ENCODE assay signal across 12 cellular contexts in genomic region chr22:23138584-23139469, GRCh38. TPM values are rescaled to one million over a fixed set of nuclear protein-coding genes. Genes with fewer than 3 reads are reported as not detected.
DNase-seq lines count a peak whose midpoint lies in the region; ATAC-seq and TF ChIP-seq lines count a peak whose summit lies in the region.
"Had no signal": no experiment of that assay in that cellular context is flagged by ENCODE, and none has a peak within 500 bp of the region (broad histone marks: within the 10 kb centered on the region; RNA-seq: fewer than 3 reads in every experiment).

No MANE protein-coding gene starts in this region.

- no peak overlapping the region for H2AFZ ChIP-seq in Karpas-422 (ENCODE audit: low read length)
- no peak overlapping the region for H2AFZ ChIP-seq in smooth muscle cell (ENCODE audit: low read depth)

- H3K27ac ChIP-seq in Karpas-422 (ENCODE audit: low read length) (peak overlapping the region; percentile 93), neutrophil (peak overlapping the region; percentile 89), smooth muscle cell (ENCODE audit: low read depth) (no peak overlapping the region), stomach (peak overlapping the region in 2 of 5 donors; percentile 50 to 68)
- H3K27ac ChIP-seq: tibial artery had no signal

- intact Hi-C loops in stomach (cut with DNase I; ENCODE audit: low total_unique reads) (loop anchor here (10.0 kb wide), 1 partner anchor 284 kb away; no protein-coding TSS in a partner anchor), left colon (cut with DNase I, micrococcal nuclease) (no loop called here)

- no peak for TF ChIP-seq CTCF in neutrophil (IDR thresholded peaks at IDR 0.05)
- TF ChIP-seq CTCF in smooth muscle cell (IDR thresholded peaks at IDR 0.05; ENCODE audit: borderline replicate concordance, insufficient read depth, poor library complexity, severe bottlenecking), result no peak
- no peak for TF ChIP-seq CTCF in stomach (IDR thresholded peaks at IDR 0.05)

- H3K9me3 ChIP-seq in Karpas-422 (ENCODE audit: low read length) (no peaks in the 10 kb centered on the region), neutrophil (no peaks in the 10 kb centered on the region), smooth muscle cell (replicated peaks; ENCODE audit: low read depth) (no peaks in the 10 kb centered on the region), stomach (no peaks in the 10 kb centered on the region)
- H3K9me3 ChIP-seq: tibial artery had no signal

- H3K4me2 ChIP-seq in Karpas-422 (ENCODE audit: low read depth, low read length, poor library complexity, severe bottlenecking), result peak overlapping the region; percentile 63
- H3K4me2 ChIP-seq in smooth muscle cell, result no peak overlapping the region

- H3K4me3 Mint-ChIP-seq in activated naive CD8-positive, alpha-beta T cell treated with anti-CD3 and anti-CD28 coated beads for 36 hours, result no peak overlapping the region

- H3K36me3 ChIP-seq in Karpas-422 (ENCODE audit: insufficient read depth, low read length), result no peaks in the 10 kb centered on the region
- H3K36me3 ChIP-seq in neutrophil, result no peaks in the 10 kb centered on the region
- H3K36me3 ChIP-seq in smooth muscle cell (ENCODE audit: low read depth), result no peaks in the 10 kb centered on the region
- H3K36me3 ChIP-seq in stomach, result no peaks in the 10 kb centered on the region
- H3K36me3 ChIP-seq: tibial artery had no signal

- H3K9ac ChIP-seq in Karpas-422 (ENCODE audit: low read length) (peak overlapping the region; percentile 67), smooth muscle cell (ENCODE audit: low read depth) (no peak overlapping the region)

- no peak for TF ChIP-seq POLR2A in stomach (IDR thresholded peaks at IDR 0.05)

- peak overlapping the region; percentile 94 for H3K27ac Mint-ChIP-seq in activated naive CD8-positive, alpha-beta T cell treated with anti-CD3 and anti-CD28 coated beads for 36 hours

- H4K20me1 ChIP-seq in Karpas-422 (ENCODE audit: insufficient read depth, low read depth, low read length), result no peaks in the 10 kb centered on the region
- H4K20me1 ChIP-seq in smooth muscle cell (ENCODE audit: low read depth), result no peaks in the 10 kb centered on the region

- peaks cover 45% of the 10 kb centered on the region for H3K4me1 Mint-ChIP-seq in activated naive CD8-positive, alpha-beta T cell treated with anti-CD3 and anti-CD28 coated beads for 36 hours

- no peaks in the 10 kb centered on the region for H3F3A ChIP-seq in smooth muscle cell (ENCODE audit: low read depth)

- H3K4me1 ChIP-seq in Karpas-422 (ENCODE audit: low read length) (peaks cover 73% of the 10 kb centered on the region), neutrophil (ENCODE audit: control insufficient read depth in 1 of 2, insufficient read depth in 1 of 2, low read depth in 1 of 2, low read length in 1 of 2) (peaks cover 39 to 45% of the 10 kb centered on the region in 2 experiments), smooth muscle cell (ENCODE audit: low read depth) (peaks cover 10% of the 10 kb centered on the region), stomach (peaks cover 15 to 32% (median 20%) of the 10 kb centered on the region in 4 donors)

- WGBS in smooth muscle cell (ENCODE audit: low lambda C conversion rate), result 94% methylated on average over 12 of the region's 12 CpGs
- WGBS in stomach, 5 donors, result 89 to 94% (median 93%) methylated on average over 12 of the region's 12 CpGs

- ATAC-seq in left colon, result no peak

- H3K36me3 Mint-ChIP-seq in activated naive CD8-positive, alpha-beta T cell treated with anti-CD3 and anti-CD28 coated beads for 36 hours, result no peaks in the 10 kb centered on the region

- DNase-seq in DMS79 (lab: John Stamatoyannopoulos, UW) (peak; percentile 8), Karpas-422 (peak; percentile 65), smooth muscle cell (lab: John Stamatoyannopoulos, UW; ENCODE audit: unreplicated experiment) (no peak), NCI-H1694 treated with DMSO at 0.1 percent for 48 hours (lab: John Stamatoyannopoulos, UW) (no peak), stomach (no peak), left colon (no peak)
- DNase-seq in activated naive CD8-positive, alpha-beta T cell treated with anti-CD3 and anti-CD28 coated beads for 36 hours, result no peak
- DNase-seq: cerebellar nuclear complex, NCI-H510A treated with DMSO at 0.1 percent for 48 hours, tibial artery had no signal

- H3K9me3 Mint-ChIP-seq in activated naive CD8-positive, alpha-beta T cell treated with anti-CD3 and anti-CD28 coated beads for 36 hours, result no peaks in the 10 kb centered on the region

- no peak for TF ChIP-seq EP300 in stomach (IDR thresholded peaks at IDR 0.05)

- H3K27me3 ChIP-seq in Karpas-422 (ENCODE audit: low read length) (no peaks in the 10 kb centered on the region), neutrophil (no peaks in the 10 kb centered on the region), smooth muscle cell (ENCODE audit: low read depth) (no peaks in the 10 kb centered on the region), stomach (no peaks in the 10 kb centered on the region)
- H3K27me3 ChIP-seq: tibial artery had no signal

- H3K27me3 Mint-ChIP-seq in activated naive CD8-positive, alpha-beta T cell treated with anti-CD3 and anti-CD28 coated beads for 36 hours, result no peaks in the 10 kb centered on the region

- H3K4me3 ChIP-seq in Karpas-422 (ENCODE audit: low read length) (peak overlapping the region; percentile 28; the same call in 1 of the 2 replicates), neutrophil (ENCODE audit: low read depth in 1 of 2, low read length in 1 of 2) (peak overlapping the region; percentile 1 to 33), smooth muscle cell (no peak overlapping the region), stomach (no peak overlapping the region)
- H3K4me3 ChIP-seq: tibial artery had no signal

- no peaks in the 10 kb centered on the region for H3K9me2 ChIP-seq in Karpas-422 (replicated peaks; ENCODE audit: insufficient read depth, low read length)

- H3K79me2 ChIP-seq in Karpas-422 (ENCODE audit: low read length) (no peaks in the 10 kb centered on the region), smooth muscle cell (ENCODE audit: low read depth) (no peaks in the 10 kb centered on the region)

RNA-seq across cellular contexts. Expression of gene RSPH14, which starts 3.0 kb away (rescaled TPM):
- 2.6 and 3.1 TPM in 2 replicates for total RNA-seq in Karpas-422 (2014; rRNA removed; shearing (Covaris generic); ENCODE audit: low replicate concordance)
- total RNA-seq in activated naive CD8-positive, alpha-beta T cell treated with anti-CD3 and anti-CD28 coated beads for 36 hours, result under 1 TPM in 1 of 2 experiments, not detected in 1; 0.48 TPM
- total RNA-seq in smooth muscle cell, result not detected in 2 replicates
- 0.32 and 0.48 TPM in 2 replicates for polyA plus RNA-seq in smooth muscle cell
- total RNA-seq in stomach, result not detected
- 1 to 10 TPM in 1 of 3 donors, not detected in 2; 2.0 TPM for polyA plus RNA-seq in stomach
- under 1 TPM in 1 of 2 donors, not detected in 1; 0.82 TPM for total RNA-seq in left colon
- polyA plus RNA-seq: fibroblast of lung had no signal

RNA-seq across cellular contexts. Expression of gene RAB36, which starts 6.5 kb away (rescaled TPM):
- 4.0 and 10.6 TPM in 2 replicates for total RNA-seq in Karpas-422 (2014; rRNA removed; shearing (Covaris generic); ENCODE audit: low replicate concordance)
- total RNA-seq in activated naive CD8-positive, alpha-beta T cell treated with anti-CD3 and anti-CD28 coated beads for 36 hours, result 1 to 10 TPM in 1 of 2 experiments, under 1 TPM in 1; 0.90 to 1.0 TPM
- total RNA-seq in smooth muscle cell, result 1.1 and 1.9 TPM in 2 replicates
- 2.0 and 4.1 TPM in 2 replicates for polyA plus RNA-seq in smooth muscle cell
- 1 to 10 TPM in 2 of 5 donors, under 1 TPM in 2, not detected in 1; 0.58 to 7.6 (median 1.1) TPM for total RNA-seq in stomach
- polyA plus RNA-seq in stomach, result 1 to 10 TPM; 1.6 to 1.9 (median 1.7) TPM
- total RNA-seq in left colon, result 1 to 10 TPM; 1.1 to 1.2 TPM

RNA-seq across cellular contexts. Expression of gene BCR, which starts 41.5 kb away (rescaled TPM):
- 29.7 and 40.5 TPM in 2 replicates for total RNA-seq in Karpas-422 (2014; rRNA removed; shearing (Covaris generic); ENCODE audit: low replicate concordance)
- total RNA-seq in activated naive CD8-positive, alpha-beta T cell treated with anti-CD3 and anti-CD28 coated beads for 36 hours, result 10 to 100 TPM; 28.3 to 32.0 TPM
- total RNA-seq in smooth muscle cell (11.1 and 15.4 TPM in 2 replicates), stomach (10 to 100 TPM; 12.8 to 80.1 (median 41.5) TPM), left colon (10 to 100 TPM; 55.5 to 57.5 TPM)
- polyA plus RNA-seq in smooth muscle cell (13.4 and 15.0 TPM in 2 replicates), stomach (10 to 100 TPM; 10.4 to 14.7 (median 14.1) TPM)

Comparison
In these comparisons a context has a peak if more than half of its experiments do, and no peak if none do; other contexts are left out.
1. DNase-seq: peak in DMS79 (single experiment) and Karpas-422 (single experiment); none in activated naive CD8-positive, alpha-beta T cell treated with anti-CD3 and anti-CD28 coated beads for 36 hours (single experiment), smooth muscle cell (single experiment), NCI-H1694 treated with DMSO at 0.1 percent for 48 hours (single experiment), stomach (single experiment) and left colon (0 of 2).
2. H3K4me3 ChIP-seq: peak in Karpas-422 (single experiment) and neutrophil (2 of 2); none in smooth muscle cell (single experiment) and stomach (0 of 4).